ENCODE assay signal across 8 cellular contexts in the genomic region with DNA sequence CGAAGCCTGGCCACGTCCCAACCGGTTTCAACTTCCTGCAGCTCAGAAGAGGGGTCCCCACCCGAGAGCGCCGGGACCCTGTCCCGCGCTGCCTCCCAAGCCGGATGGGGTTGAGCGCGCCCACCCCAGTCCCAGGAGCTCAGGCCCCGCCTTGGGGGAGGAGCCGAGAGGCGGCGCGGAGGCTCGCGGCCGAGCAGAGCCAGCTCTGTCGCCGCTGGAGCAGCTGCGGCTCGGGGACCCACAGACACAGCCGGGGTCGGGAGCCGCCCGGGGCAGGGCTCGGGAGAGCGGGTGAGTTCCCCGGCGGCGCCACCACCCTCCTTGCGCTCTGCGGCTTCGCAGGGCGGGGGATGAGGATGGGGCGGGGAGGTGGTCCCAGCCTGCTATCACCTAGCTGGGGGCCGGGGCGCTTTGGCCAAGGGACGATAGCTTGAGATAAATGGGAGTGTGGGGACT. TPM values are rescaled to one million over a fixed set of nuclear protein-coding genes. Genes with fewer than 3 reads are reported as not detected.
DNase-seq lines count a peak whose midpoint lies in the region; ATAC-seq, FAIRE-seq and TF ChIP-seq lines count a peak whose summit lies in the region.

A gene (plus strand): TSS at position 196 of the 456 bp plus-strand sequence. CDS start 30,229 bp downstream, outside the sequence.

- peak; percentile 36 for ATAC-seq in GM18520 (IDR thresholded peaks at IDR 0.05; ENCODE audit: unreplicated experiment)
- peak; percentile 53 for ATAC-seq in HG02943 (IDR thresholded peaks at IDR 0.05; ENCODE audit: low read depth, unreplicated experiment)
- ATAC-seq in pancreas = peak; percentile 48 to 86 (median 74)
- no peak for ATAC-seq in thoracic aorta (ENCODE audit: insufficient number of reproducible peaks, low FRiP score, low read depth)

- WGBS in pancreas, 2 donors = 7 to 9% methylated on average over 38 to 40 of the region's 40 CpGs

- intact Hi-C loops in pancreas (cut with DNase I) = no loop called here

- no peak for FAIRE-seq in pancreas (lab: Jason Lieb, UNC)

- peaks cover 0 to 12% (median 0%) of the 10 kb centered on the region in 3 donors for H3K4me1 ChIP-seq in pancreas
- H3K4me1 ChIP-seq in thoracic aorta (ENCODE audit: control insufficient read depth in 1 of 2, low read depth in 2 of 2) = peaks cover 11 to 22% of the 10 kb centered on the region in 2 donors

- H3K27ac Mint-ChIP-seq in glutamatergic neuron (ENCODE audit: unreplicated experiment) = peak within 1 kb of the TSS; percentile 8

- no peak for TF ChIP-seq CTCF in glutamatergic neuron (IDR thresholded peaks at IDR 0.05; ENCODE audit: partially characterized antibody, unreplicated experiment)
- no peak for TF ChIP-seq CTCF in pancreas (IDR thresholded peaks at IDR 0.05)
- TF ChIP-seq CTCF in thoracic aorta (IDR thresholded peaks at IDR 0.05) = no peak

- H3K4me3 ChIP-seq in pancreas = peak within 1 kb of the TSS; percentile 18 to 52 (median 30)
- peak within 1 kb of the TSS; percentile 74 for H3K4me3 ChIP-seq in thoracic aorta

- no peaks in the 10 kb centered on the region for H3K9me3 ChIP-seq in pancreas
- no peaks in the 10 kb centered on the region for H3K9me3 ChIP-seq in thoracic aorta

- H3K4me1 Mint-ChIP-seq in glutamatergic neuron (ENCODE audit: low read depth, unreplicated experiment) = peaks cover 22% of the 10 kb centered on the region

- H3K27ac ChIP-seq in pancreas = no peak within 1 kb of the TSS
- no peak within 1 kb of the TSS for H3K27ac ChIP-seq in thoracic aorta

- peaks cover 0 to 11% (median 7%) of the 10 kb centered on the region in 4 donors for H3K27me3 ChIP-seq in pancreas
- H3K27me3 ChIP-seq in thoracic aorta (replicated peaks; ENCODE audit: insufficient read depth) = no peaks in the 10 kb centered on the region

- peaks cover 6% of the 10 kb centered on the region for H3K9me3 Mint-ChIP-seq in glutamatergic neuron (ENCODE audit: unreplicated experiment)

- DNase-seq in OCI-M2 (lab: John Stamatoyannopoulos, UW; ENCODE audit: unreplicated experiment) = peak; percentile 63
- DNase-seq in activated T-helper 9 cell treated with anti-CD3 and anti-CD28 coated beads, Interleukin-2, amount 50 U/mL, for 16 hours (ENCODE audit: low read depth) = peak; percentile 58
- peak; percentile 71 for DNase-seq in glutamatergic neuron
- DNase-seq in pancreas = peak in 3 of 6 donors; percentile 15 to 67 (median 47)
- no peak for DNase-seq in thoracic aorta (ENCODE audit: low spot score)
- no peak for DNase-seq in dedifferentiated amniotic fluid mesenchymal stem cell (ENCODE audit: extremely low spot score)

- H3K36me3 ChIP-seq in pancreas = no peaks in the 10 kb centered on the region
- H3K36me3 ChIP-seq in thoracic aorta = no peaks in the 10 kb centered on the region

- H3K36me3 Mint-ChIP-seq in glutamatergic neuron (ENCODE audit: unreplicated experiment) = no peaks in the 10 kb centered on the region

- H3K27me3 Mint-ChIP-seq in glutamatergic neuron (ENCODE audit: unreplicated experiment) = peaks cover 2% of the 10 kb centered on the region

- H3K4me3 Mint-ChIP-seq in glutamatergic neuron (ENCODE audit: unreplicated experiment) = peak within 1 kb of the TSS; percentile 74

RNA-seq across cellular contexts. Expression of the gene that starts here (rescaled TPM):
- total RNA-seq in glutamatergic neuron (ENCODE audit: unreplicated experiment) (5.3 TPM), pancreas (1 to 10 TPM; 1.0 to 2.7 (median 1.5) TPM), thoracic aorta (1 to 10 TPM; 7.3 to 8.9 TPM)
- polyA plus RNA-seq in pancreas = 1 to 10 TPM; 1.1 to 1.2 TPM

Comparison
In these comparisons a context has a peak if more than half of its experiments do, and no peak if none do; other contexts are left out.
1. DNase-seq: peak in OCI-M2 (single experiment), activated T-helper 9 cell treated with anti-CD3 and anti-CD28 coated beads, Interleukin-2, amount 50 U/mL, for 16 hours (single experiment) and glutamatergic neuron (single experiment); none in thoracic aorta (single experiment) and dedifferentiated amniotic fluid mesenchymal stem cell (single experiment).